In the genomic region with DNA sequence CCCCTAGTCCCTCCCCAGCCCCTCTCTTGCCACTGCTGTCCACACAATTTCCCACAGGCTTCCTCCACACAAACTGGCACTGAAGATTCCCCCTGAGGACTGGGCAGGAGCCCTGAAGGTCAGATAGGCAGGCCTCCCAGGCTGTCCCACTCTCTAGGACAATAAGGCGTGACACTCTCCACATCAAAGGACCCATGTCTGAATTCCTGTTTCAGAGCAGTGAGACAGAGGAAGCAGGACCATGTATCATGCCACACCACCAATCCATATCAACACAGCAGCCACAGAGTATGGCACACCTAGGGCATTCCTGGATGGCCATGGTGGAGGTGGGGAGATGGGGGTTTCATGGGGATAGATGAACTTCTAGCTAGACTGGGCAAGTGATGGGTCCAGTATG, we compare ENCODE assay signal across 16 cellular contexts. TPM values are rescaled to one million over a fixed set of nuclear protein-coding genes. Genes with fewer than 3 reads are reported as not detected.
DNase-seq lines count a peak whose midpoint lies in the region; TF ChIP-seq lines count a peak whose summit lies in the region.
"Had no signal": no experiment of that assay in that cellular context is flagged by ENCODE, and none has a peak within 500 bp of the region (broad histone marks: within the 10 kb centered on the region; RNA-seq: fewer than 3 reads in every experiment).

No MANE protein-coding gene starts in this region.

- H3K27me3 Mint-ChIP-seq in CD14-positive monocyte (ENCODE audit: low read depth in 3 of 3): peaks cover 0 to 3% (median 0%) of the 10 kb centered on the region in 3 donors
- H3K27me3 Mint-ChIP-seq in IgD-negative memory B cell: no peaks in the 10 kb centered on the region
- no peaks in the 10 kb centered on the region for H3K27me3 Mint-ChIP-seq in dendritic cell treated with granulocyte-macrophage colony-stimulating factor and Interleukin-4, amounts not matched to agents 40 ng/mL and 50 ng/mL, for 4 days

- DNase-seq in CD14-positive monocyte (ENCODE audit: low spot score) (no peak), spleen (no peak), NCI-H748 treated with DMSO at 0.1 percent for 48 hours (lab: John Stamatoyannopoulos, UW) (no peak), pons (ENCODE audit: low spot score) (no peak)
- DNase-seq in activated CD4-positive, alpha-beta T cell treated with anti-CD3 and anti-CD28 coated beads for 1 hour: no peak
- DNase-seq: DMS153, EL, HCEC 1CT, NCI-H1436, NCI-H2081 treated with DMSO at 0.1 percent for 48 hours, NCI-H526 had no signal

- H3K27me3 ChIP-seq in spleen (replicated peaks in 1 of 7): no peaks in the 10 kb centered on the region

- H3K4me3 Mint-ChIP-seq in CD14-positive monocyte (peak overlapping the region; percentile 59 to 79), IgD-negative memory B cell (peak overlapping the region in 2 of 4 donors; percentile 56 to 82)
- no peak overlapping the region for H3K4me3 Mint-ChIP-seq in dendritic cell treated with granulocyte-macrophage colony-stimulating factor and Interleukin-4, amounts not matched to agents 40 ng/mL and 50 ng/mL, for 4 days

- no peaks in the 10 kb centered on the region for H3K36me3 ChIP-seq in spleen

- H3K36me3 Mint-ChIP-seq in CD14-positive monocyte (no peaks in the 10 kb centered on the region), IgD-negative memory B cell (no peaks in the 10 kb centered on the region)
- H3K36me3 Mint-ChIP-seq in dendritic cell treated with granulocyte-macrophage colony-stimulating factor and Interleukin-4, amounts not matched to agents 40 ng/mL and 50 ng/mL, for 4 days (ENCODE audit: low read depth): no peaks in the 10 kb centered on the region

- H3K9me3 ChIP-seq in spleen: peaks cover 0 to 17% (median 9%) of the 10 kb centered on the region in 8 donors

- H3K9me3 Mint-ChIP-seq in CD14-positive monocyte: peaks cover 2 to 8% (median 4%) of the 10 kb centered on the region in 7 donors
- peaks cover 0 to 4% (median 3%) of the 10 kb centered on the region in 3 donors for H3K9me3 Mint-ChIP-seq in IgD-negative memory B cell
- peaks cover 8% of the 10 kb centered on the region for H3K9me3 Mint-ChIP-seq in dendritic cell treated with granulocyte-macrophage colony-stimulating factor and Interleukin-4, amounts not matched to agents 40 ng/mL and 50 ng/mL, for 4 days

- TF ChIP-seq CTCF in CD14-positive monocyte (IDR thresholded peaks at IDR 0.05) (no peak), spleen (IDR thresholded peaks at IDR 0.05 in 8 of 11, conservative IDR thresholded peaks at IDR 0.05 in 3 of 11) (no peak)

- no peak for TF ChIP-seq POLR2A in spleen (IDR thresholded peaks at IDR 0.05)

- peaks cover 9 to 39% (median 30%) of the 10 kb centered on the region in 6 donors for H3K4me1 ChIP-seq in spleen

- H3K4me3 ChIP-seq in spleen: no peak overlapping the region
- H3K4me3 ChIP-seq: SK-N-MC had no signal

- intact Hi-C loops in CD14-positive monocyte (cut with micrococcal nuclease) (loop anchor here in 1 of 2 donors (2.0 to 10.0 kb wide), 4 partner anchors 13 to 287 kb away; a partner anchor contains a TSS), spleen (cut with DNase I; ENCODE audit: low total_unique reads) (no loop called here)
- intact Hi-C loops in dendritic cell treated with granulocyte-macrophage colony-stimulating factor and Interleukin-4, amounts not matched to agents 40 ng/mL and 50 ng/mL, for 4 days (cut with micrococcal nuclease): no loop called here

- peak overlapping the region; percentile 91 to 98 (median 97) for H3K27ac Mint-ChIP-seq in CD14-positive monocyte
- H3K27ac Mint-ChIP-seq in IgD-negative memory B cell: peak overlapping the region; percentile 1 to 54 (median 7)
- peak overlapping the region; percentile 72 for H3K27ac Mint-ChIP-seq in dendritic cell treated with granulocyte-macrophage colony-stimulating factor and Interleukin-4, amounts not matched to agents 40 ng/mL and 50 ng/mL, for 4 days

- H3K4me1 Mint-ChIP-seq in CD14-positive monocyte: peaks cover 39% of the 10 kb centered on the region
- H3K4me1 Mint-ChIP-seq in IgD-negative memory B cell: peaks cover 30 to 42% (median 32%) of the 10 kb centered on the region in 3 donors
- H3K4me1 Mint-ChIP-seq in dendritic cell treated with granulocyte-macrophage colony-stimulating factor and Interleukin-4, amounts not matched to agents 40 ng/mL and 50 ng/mL, for 4 days (ENCODE audit: low read depth): peaks cover 40% of the 10 kb centered on the region

- 57 to 83% (median 71%) methylated on average over 1 of the region's 1 CpG for WGBS in spleen, 5 donors

- H3K27ac ChIP-seq in spleen: peak overlapping the region in 6 of 8 donors; percentile 22 to 82 (median 64)
- H3K27ac ChIP-seq: SK-N-MC had no signal

RNA-seq across cellular contexts. Expression of a gene that starts 13.8 kb away (rescaled TPM):
- polyA plus RNA-seq in CD14-positive monocyte (100 to 1,000 TPM; 233 to 304 TPM), IgD-negative memory B cell (5.8 TPM), spleen (10 to 100 TPM in 1 of 3 donors, 1 to 10 TPM in 2; 8.8 to 11.4 (median 9.7) TPM)
- total RNA-seq in spleen: 10 to 100 TPM; 52.6 to 94.5 (median 58.1) TPM
- polyA plus RNA-seq: BJ had no signal

RNA-seq across cellular contexts. Expression of a gene that starts 20.3 kb away (rescaled TPM):
- polyA plus RNA-seq in CD14-positive monocyte (under 1 TPM; 0.38 to 0.74 TPM), IgD-negative memory B cell (0.15 TPM), spleen (under 1 TPM; 0.10 to 0.28 (median 0.17) TPM)
- 1 to 10 TPM in 3 of 7 donors, under 1 TPM in 4; 0.52 to 1.7 (median 0.60) TPM for total RNA-seq in spleen
- total RNA-seq: Right ventricle myocardium inferior had no signal
- polyA plus RNA-seq: BJ had no signal

Comparison
In these comparisons a context has a peak if more than half of its experiments do, and no peak if none do; other contexts are left out.
1. H3K27ac Mint-ChIP-seq: peak in every context shown above with its lines; median percentile 97 in CD14-positive monocyte; 72 in dendritic cell treated with granulocyte-macrophage colony-stimulating factor and Interleukin-4, amounts not matched to agents 40 ng/mL and 50 ng/mL, for 4 days; 7 in IgD-negative memory B cell.
2. RNA of a gene that starts 13.8 kb away (polyA plus RNA-seq): 233 to 304 TPM in CD14-positive monocyte; 8.8 to 11.4 TPM in spleen and 5.8 TPM in IgD-negative memory B cell (single experiment); every median in the first group is over 10 times any median in the second.